ENCODE assay signal across 8 cellular contexts in genomic region chr17:19362293-19363113, GRCh38. TPM values are rescaled to one million over a fixed set of nuclear protein-coding genes. Genes with fewer than 3 reads are reported as not detected.
DNase-seq lines count a peak whose midpoint lies in the region; ATAC-seq and TF ChIP-seq lines count a peak whose summit lies in the region.

A gene with protein sequence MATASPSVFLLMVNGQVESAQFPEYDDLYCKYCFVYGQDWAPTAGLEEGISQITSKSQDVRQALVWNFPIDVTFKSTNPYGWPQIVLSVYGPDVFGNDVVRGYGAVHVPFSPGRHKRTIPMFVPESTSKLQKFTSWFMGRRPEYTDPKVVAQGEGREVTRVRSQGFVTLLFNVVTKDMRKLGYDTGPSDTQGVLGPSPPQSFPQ (minus strand): TSS chr17:19362723. CDS start chr17:19362569, 154 bp downstream.

- H3K27me3 ChIP-seq in Panc1 (ENCODE audit: control insufficient read depth, insufficient read depth, low read length) (no peaks in the 10 kb centered on the region), fibroblast of lung (ENCODE audit: control insufficient read depth, insufficient read depth, low read length) (no peaks in the 10 kb centered on the region)
- no peaks in the 10 kb centered on the region for H3K27me3 ChIP-seq in naive thymus-derived CD4-positive, alpha-beta T cell (ENCODE audit: control insufficient read depth in 2 of 2, insufficient read depth in 2 of 2, low read length in 2 of 2)

- peak; percentile 96 for TF ChIP-seq CTCF in Panc1 (IDR thresholded peaks at IDR 0.05)
- TF ChIP-seq CTCF in fibroblast of lung (conservative IDR thresholded peaks at IDR 0.05 in 1 of 2, IDR thresholded peaks at IDR 0.05 in 1 of 2; ENCODE audit: low read depth in 1 of 2, low read length in 2 of 2), result peak; percentile 74 to 79

- no TSS peak for BruUV-seq in Panc1 (replicated peaks; lab: Mats Ljungman, UMichigan)

- peak within 1 kb of the TSS; percentile 74 for H3K4me2 ChIP-seq in fibroblast of lung (ENCODE audit: extremely low read depth, insufficient read depth, low read length)

- H2AFZ ChIP-seq in fibroblast of lung (ENCODE audit: low read length), result peak within 1 kb of the TSS; percentile 95

- CTCF ChIA-PET in Panc1 (lab: Charles Lee), result interaction anchor here (0.6 to 1.3 kb wide), 5 partner anchors 15 to 163 kb away, joined by 3 to 8 read pairs (median 6); no protein-coding TSS in a partner anchor
- CTCF ChIA-PET in naive thymus-derived CD4-positive, alpha-beta T cell (lab: Charles Lee), result interaction anchor here (0.6 to 4.7 kb wide), 16 partner anchors 8 to 648 kb away, joined by 3 to 64 read pairs (median 4); partner anchors contain the start of gene MAPK7

- peaks cover 7 to 25% (median 19%) of the 10 kb centered on the region in 5 donors for H3K27me3 Mint-ChIP-seq in naive thymus-derived CD4-positive, alpha-beta T cell
- H3K27me3 Mint-ChIP-seq in stimulated activated naive B cell treated with anti-CD40 and anti-IgM and Interleukin-4, amounts not matched to agents 10 μg/mL and 1 μg/mL and 100 μg/mL, for 72 hours, result peaks cover 15 to 43% of the 10 kb centered on the region in 2 donors

- POLR2A ChIA-PET in Panc1 (lab: Charles Lee), result interaction anchor here (0.8 kb wide), 1 partner anchor 15 kb away, joined by 3 read pairs; the partner anchor contains the start of gene MAPK7
- POLR2A ChIA-PET in naive thymus-derived CD4-positive, alpha-beta T cell (lab: Charles Lee), result interaction anchor here (0.7 to 2.9 kb wide), 5 partner anchors 16 to 286 kb away, joined by 3 to 26 read pairs (median 3); partner anchors contain the start of genes ALDH3A2 and MAPK7

- H3K36me3 Mint-ChIP-seq in naive thymus-derived CD4-positive, alpha-beta T cell, result no peaks in the 10 kb centered on the region
- H3K36me3 Mint-ChIP-seq in stimulated activated naive B cell treated with anti-CD40 and anti-IgM and Interleukin-4, amounts not matched to agents 10 μg/mL and 1 μg/mL and 100 μg/mL, for 72 hours, result no peaks in the 10 kb centered on the region

- peak within 1 kb of the TSS; percentile 63 for H3K4me3 ChIP-seq in Jurkat, Clone E6-1 (ENCODE audit: low read length)
- H3K4me3 ChIP-seq in Panc1 (ENCODE audit: low read depth in 2 of 2, low read length in 2 of 2), result peak within 1 kb of the TSS; percentile 58 to 79
- H3K4me3 ChIP-seq in fibroblast of lung (replicated peaks in 1 of 4; ENCODE audit: control extremely low read depth in 1 of 4, insufficient read depth in 1 of 4, low read depth in 3 of 4, low read length in 4 of 4), result peak within 1 kb of the TSS; percentile 57 to 75 (median 75)
- H3K4me3 ChIP-seq in naive thymus-derived CD4-positive, alpha-beta T cell (ENCODE audit: low read length), result peak within 1 kb of the TSS; percentile 94

- H3K36me3 ChIP-seq in Panc1 (ENCODE audit: control insufficient read depth, insufficient read depth, low read length), result no peaks in the 10 kb centered on the region; the same call in 1 of the 2 replicates
- H3K36me3 ChIP-seq in fibroblast of lung (ENCODE audit: control insufficient read depth, insufficient read depth, low read length), result peaks cover 3% of the 10 kb centered on the region
- H3K36me3 ChIP-seq in naive thymus-derived CD4-positive, alpha-beta T cell (ENCODE audit: control insufficient read depth in 2 of 3, insufficient read depth in 3 of 3, low read length in 3 of 3), result no peaks in the 10 kb centered on the region

- H3K79me2 ChIP-seq in fibroblast of lung (ENCODE audit: control insufficient read depth, insufficient read depth, low read length), result no peaks in the 10 kb centered on the region

- H3K27ac ChIP-seq in Panc1 (ENCODE audit: low read length) (peak within 1 kb of the TSS; percentile 81), fibroblast of lung (ENCODE audit: insufficient read depth, low read length) (peak within 1 kb of the TSS; percentile 95)
- peak within 1 kb of the TSS; percentile 66 for H3K27ac ChIP-seq in naive thymus-derived CD4-positive, alpha-beta T cell (ENCODE audit: low read depth, low read length)

- peaks cover 0 to 21% (median 6%) of the 10 kb centered on the region in 7 donors for H3K4me1 Mint-ChIP-seq in naive thymus-derived CD4-positive, alpha-beta T cell
- H3K4me1 Mint-ChIP-seq in stimulated activated naive B cell treated with anti-CD40 and anti-IgM and Interleukin-4, amounts not matched to agents 10 μg/mL and 1 μg/mL and 100 μg/mL, for 72 hours, result peaks cover 2 to 15% of the 10 kb centered on the region in 2 donors

- H3K4me3 Mint-ChIP-seq in naive thymus-derived CD4-positive, alpha-beta T cell, result peak within 1 kb of the TSS; percentile 75 to 96 (median 92)
- H3K4me3 Mint-ChIP-seq in stimulated activated naive B cell treated with anti-CD40 and anti-IgM and Interleukin-4, amounts not matched to agents 10 μg/mL and 1 μg/mL and 100 μg/mL, for 72 hours, result peak within 1 kb of the TSS; percentile 87 to 88

- ATAC-seq in GM21619 (IDR thresholded peaks at IDR 0.05; ENCODE audit: unreplicated experiment), result peak; percentile 84
- peak; percentile 92 for ATAC-seq in Panc1
- ATAC-seq in naive thymus-derived CD4-positive, alpha-beta T cell, result peak; percentile 96
- peak; percentile 87 to 90 for ATAC-seq in stimulated activated naive B cell treated with anti-CD40 and anti-IgM and Interleukin-4, amounts not matched to agents 10 μg/mL and 1 μg/mL and 100 μg/mL, for 72 hours (replicated peaks)

- no peaks in the 10 kb centered on the region for H4K20me1 ChIP-seq in fibroblast of lung (ENCODE audit: control insufficient read depth, extremely low read depth, insufficient read depth, low read length)

- in situ Hi-C loops in Panc1 (cut with HindIII; ENCODE audit: low pct_unique_long_range_greater_than_20kb, low sequenced_read_pairs), result no loop called here

- peak; percentile 75 for DNase-seq in DMS53 treated with DMSO at 0.1 percent for 48 hours (lab: John Stamatoyannopoulos, UW; ENCODE audit: unreplicated experiment)
- DNase-seq in Jurkat, Clone E6-1 (ENCODE audit: low read depth, low spot score), result peak; percentile 84
- peak; percentile 71 for DNase-seq in Panc1 (ENCODE audit: low read depth, low spot score)
- DNase-seq in activated T-helper 1 cell treated with anti-CD3 and anti-CD28 coated beads, Interleukin-2, amount 50 U/mL, for 16 hours (ENCODE audit: low read depth in 1 of 2, low spot score in 1 of 2), result peak; percentile 89 to 91
- peak; percentile 84 to 95 for DNase-seq in fibroblast of lung (ENCODE audit: low read depth in 2 of 2)
- peak; percentile 90 to 97 (median 92) for DNase-seq in naive thymus-derived CD4-positive, alpha-beta T cell
- peak; percentile 86 for DNase-seq in stimulated activated naive B cell treated with anti-CD40 and anti-IgM and Interleukin-4, amounts not matched to agents 10 μg/mL and 1 μg/mL and 100 μg/mL, for 72 hours

- H3K9me3 ChIP-seq in Panc1 (ENCODE audit: control insufficient read depth, insufficient read depth, low read depth, low read length), result no peaks in the 10 kb centered on the region
- H3K9me3 ChIP-seq in fibroblast of lung (ENCODE audit: control insufficient read depth, insufficient read depth, low read depth, low read length), result no peaks in the 10 kb centered on the region
- H3K9me3 ChIP-seq in naive thymus-derived CD4-positive, alpha-beta T cell (ENCODE audit: control insufficient read depth in 2 of 3, low read length in 3 of 3), result no peaks in the 10 kb centered on the region

- H3K9me3 Mint-ChIP-seq in naive thymus-derived CD4-positive, alpha-beta T cell, result no peaks in the 10 kb centered on the region
- no peaks in the 10 kb centered on the region for H3K9me3 Mint-ChIP-seq in stimulated activated naive B cell treated with anti-CD40 and anti-IgM and Interleukin-4, amounts not matched to agents 10 μg/mL and 1 μg/mL and 100 μg/mL, for 72 hours

- peak within 1 kb of the TSS; percentile 84 for H3K9ac ChIP-seq in fibroblast of lung (ENCODE audit: insufficient read depth, low read length)

- H3K4me1 ChIP-seq in Panc1 (ENCODE audit: control insufficient read depth, insufficient read depth, low read length) (peaks cover 5% of the 10 kb centered on the region), fibroblast of lung (ENCODE audit: control insufficient read depth, extremely low read depth, insufficient read depth, low read length) (peaks cover 12% of the 10 kb centered on the region)
- H3K4me1 ChIP-seq in naive thymus-derived CD4-positive, alpha-beta T cell (ENCODE audit: control insufficient read depth in 2 of 2, insufficient read depth in 2 of 2, low read length in 2 of 2), result peaks cover 6 to 11% of the 10 kb centered on the region in 2 donors

- H3K27ac Mint-ChIP-seq in naive thymus-derived CD4-positive, alpha-beta T cell, result peak within 1 kb of the TSS; percentile 63 to 93 (median 91)
- H3K27ac Mint-ChIP-seq in stimulated activated naive B cell treated with anti-CD40 and anti-IgM and Interleukin-4, amounts not matched to agents 10 μg/mL and 1 μg/mL and 100 μg/mL, for 72 hours, result peak within 1 kb of the TSS; percentile 69

- intact Hi-C loops in Panc1 (cut with micrococcal nuclease; ENCODE audit: unreplicated experiment), result loop anchor here (2.0 kb wide), 1 partner anchor 84 kb away; no protein-coding TSS in a partner anchor
- intact Hi-C loops in naive thymus-derived CD4-positive, alpha-beta T cell (cut with micrococcal nuclease), result loop anchor here (1.0 to 5.0 kb wide), 14 partner anchors 15 to 615 kb away; partner anchors contain the start of genes AKAP10 (in 1 of the 2), ALDH3A2 (in 1 of the 2), MAPK7 (in 1 of the 2) and PRPSAP2 (in 1 of the 2)

RNA-seq across cellular contexts. Expression of the gene that starts here (rescaled TPM):
- 24.0 TPM for polyA plus RNA-seq in Jurkat, Clone E6-1 (2012; ENCODE audit: insufficient read depth, insufficient read length)
- total RNA-seq in Panc1 (2021; ENCODE audit: unreplicated experiment) (19.1 TPM), fibroblast of lung (20.8 and 38.5 TPM in 2 replicates)
- polyA plus RNA-seq in Panc1 (2012; ENCODE audit: insufficient read length), result 30.5 TPM
- polyA plus RNA-seq in fibroblast of lung, result 32.0 and 35.7 TPM in 2 replicates
- 31.6 and 38.4 TPM in 2 replicates for polyA plus RNA-seq in fibroblast of lung (2012)
- 32.5 and 35.0 TPM in 2 replicates for polyA minus RNA-seq in fibroblast of lung (ENCODE audit: low replicate concordance)
- total RNA-seq in naive thymus-derived CD4-positive, alpha-beta T cell, result 1 to 10 TPM in 4 of 5 experiments, under 1 TPM in 1; 0.58 to 5.0 (median 2.4) TPM
- under 1 TPM in 1 of 2 donors, not detected in 1; 0.58 TPM for polyA plus RNA-seq in naive thymus-derived CD4-positive, alpha-beta T cell

Comparison
In these comparisons a context has a peak if more than half of its experiments do, and no peak if none do; other contexts are left out.
1. Peak in every context shown above with its lines: DNase-seq, ATAC-seq, H3K4me3 ChIP-seq and H3K27ac ChIP-seq.
2. RNA of the gene that starts here (polyA plus RNA-seq): 31.6 to 38.4 TPM in fibroblast of lung; 0.58 TPM in naive thymus-derived CD4-positive, alpha-beta T cell; every median in the first group is over 10 times any median in the second.